2 cellular contexts compared by ENCODE assay signal in genomic region chr10:88431103-88431502, GRCh38.
A peak's percentile ranks its signal among the peaks of the same experiment; 100 is the strongest.
TF ChIP-seq lines count a peak whose summit lies in the region.

No MANE protein-coding gene starts in this region.

TF ChIP-seq in HepG2, 621 proteins besides CTCF, POLR2A, EP300 and RAD21 (continued from another document):
- TF ChIP-seq ARID4A (CRISPR knock-in tag; IDR thresholded peaks at IDR 0.05; ENCODE audit: borderline replicate concordance) (no peak), MYNN (CRISPR knock-in tag; IDR thresholded peaks at IDR 0.05; ENCODE audit: low read depth) (no peak), ATF6 (CRISPR knock-in tag; conservative IDR thresholded peaks at IDR 0.05) (no peak), CREB1 (IDR thresholded peaks at IDR 0.05) (0 out of 2 replicates have a peak, but pooled peaks have one; percentile 16), CREB1 (CRISPR knock-in tag; IDR thresholded peaks at IDR 0.05) (no peak)

TF ChIP-seq in HEK293, 187 proteins besides CTCF, POLR2A, EP300 and RAD21 (continued from another document):
- peak; percentile 68; the same call in 1 of the 2 replicates for TF ChIP-seq ZNF26 (tag by site-specific recombination; IDR thresholded peaks at IDR 0.05)
